ENCODE assay signal across 26 cellular contexts in genomic region chr15:62462268-62462667, GRCh38.
A peak's percentile ranks its signal among the peaks of the same experiment; 100 is the strongest.
DNase-seq lines count a peak whose midpoint lies in the region; ATAC-seq, FAIRE-seq and TF ChIP-seq lines count a peak whose summit lies in the region.
"Had no signal": no experiment of that assay in that cellular context is flagged by ENCODE, and none has a peak within 500 bp of the region (broad histone marks: within the 10 kb centered on the region; RNA-seq: fewer than 3 reads in every experiment).

No MANE protein-coding gene starts in this region.

- peaks cover 0 to 17% of the 10 kb centered on the region in 2 donors for H3K4me1 ChIP-seq in right atrium auricular region
- H3K4me1 ChIP-seq in heart right ventricle = peaks cover 0 to 56% (median 36%) of the 10 kb centered on the region in 9 donors
- peaks cover 26% of the 10 kb centered on the region for H3K4me1 ChIP-seq in psoas muscle
- peaks cover 0 to 4% of the 10 kb centered on the region in 2 donors for H3K4me1 ChIP-seq in uterus
- H3K4me1 ChIP-seq: colonic mucosa, pancreas had no signal

- no peak for DNase-seq in Right ventricle myocardium inferior (ENCODE audit: missing footprints)
- DNase-seq in right atrium auricular region (ENCODE audit: low spot score) = no peak
- DNase-seq in heart right ventricle = peak in 1 of 2 donors; percentile 33
- DNase-seq in psoas muscle = peak in 1 of 2 donors; percentile 70
- peak in 1 of 2 donors; percentile 42 for DNase-seq in uterus
- no peak for DNase-seq in HTR-8/SVneo (ENCODE audit: insufficient read length, low spot score)
- no peak for DNase-seq in HPDE6-E6E7 (ENCODE audit: extremely low spot score)
- no peak for DNase-seq in coronary artery (ENCODE audit: low spot score)
- DNase-seq: 8988T; activated CD4-positive, alpha-beta memory T cell treated with anti-CD3 and anti-CD28 coated beads, Interleukin-2, amount 10 ng/mL, durations not matched to agents 7 days and 5 days; activated CD4-positive, CD25-positive, alpha-beta regulatory T cell; activated gamma-delta T cell; colonic mucosa; endodermal cell; H9; kidney glomerular epithelial cell; naive thymus-derived CD8-positive, alpha-beta T cell; NCI-H187 treated with DMSO at 0.1 percent for 48 hours; NCI-H2227 treated with DMSO at 0.1 percent for 48 hours; NCI-H748 treated with DMSO at 0.1 percent for 48 hours; pancreas; stimulated activated CD4-positive, alpha-beta T cell treated with anti-CD3 and anti-CD28 coated beads, Interleukin-2, amount 100 ng/mL, for 24 hours; SW 1271; thyroid gland had no signal

- no peak for FAIRE-seq in HTR-8/SVneo (lab: Jason Lieb, UNC)
- FAIRE-seq: pancreas had no signal

- no peak for TF ChIP-seq CTCF in right atrium auricular region (IDR thresholded peaks at IDR 0.05)
- TF ChIP-seq CTCF in heart right ventricle (IDR thresholded peaks at IDR 0.05) = no peak
- no peak for TF ChIP-seq CTCF in psoas muscle (IDR thresholded peaks at IDR 0.05)
- TF ChIP-seq CTCF in uterus (IDR thresholded peaks at IDR 0.05) = no peak
- no peak for TF ChIP-seq CTCF in coronary artery (IDR thresholded peaks at IDR 0.05)

- peak; percentile 38 for ATAC-seq in Right ventricle myocardium inferior
- peak in 5 of 8 donors; percentile 23 to 61 (median 43) for ATAC-seq in heart right ventricle
- peak in 2 of 4 donors; percentile 27 to 44 for ATAC-seq in psoas muscle
- ATAC-seq: naive thymus-derived CD8-positive, alpha-beta T cell; stimulated activated memory B cell treated with anti-CD40 and anti-IgM and Interleukin-4, amounts not matched to agents 10 μg/mL and 1 μg/mL and 100 μg/mL, for 72 hours had no signal

- H3K27ac ChIP-seq in right atrium auricular region (no peak overlapping the region), heart right ventricle (peak overlapping the region in 6 of 10 donors; percentile 34 to 59 (median 52)), psoas muscle (peak overlapping the region; percentile 23), uterus (peak overlapping the region; percentile 29 to 66), coronary artery (peak overlapping the region in 1 of 2 donors; percentile 57)
- H3K27ac ChIP-seq: colonic mucosa, pancreas, RWPE1, thyroid gland had no signal

- H3K27me3 ChIP-seq in right atrium auricular region (no peaks in the 10 kb centered on the region), heart right ventricle (no peaks in the 10 kb centered on the region), psoas muscle (ENCODE audit: insufficient read depth in 3 of 3, low read length in 2 of 3) (no peaks in the 10 kb centered on the region), uterus (no peaks in the 10 kb centered on the region)
- H3K27me3 ChIP-seq: colonic mucosa, pancreas, thyroid gland had no signal

- TF ChIP-seq POLR2A in uterus (IDR thresholded peaks at IDR 0.05) = no peak

- H3K4me3 ChIP-seq in right atrium auricular region (no peak overlapping the region), heart right ventricle (no peak overlapping the region), psoas muscle (no peak overlapping the region), uterus (no peak overlapping the region), coronary artery (no peak overlapping the region)
- H3K4me3 ChIP-seq: colonic mucosa, pancreas, thyroid gland had no signal

- intact Hi-C loops in Right ventricle myocardium inferior (cut with DNase I) = no loop called here
- intact Hi-C loops in heart right ventricle (cut with DNase I) = loop anchor here in 1 of 10 donors (10.0 kb wide), 1 partner anchor 183 kb away; no protein-coding TSS in a partner anchor
- intact Hi-C loops in psoas muscle (cut with DNase I) = no loop called here
- intact Hi-C loops in uterus (cut with DNase I; ENCODE audit: low total_unique reads) = no loop called here

- no peaks in the 10 kb centered on the region for H3K9me3 ChIP-seq in right atrium auricular region
- no peaks in the 10 kb centered on the region for H3K9me3 ChIP-seq in heart right ventricle
- H3K9me3 ChIP-seq in psoas muscle = no peaks in the 10 kb centered on the region
- H3K9me3 ChIP-seq in uterus = no peaks in the 10 kb centered on the region
- H3K9me3 ChIP-seq: colonic mucosa, pancreas, thyroid gland had no signal

- no peaks in the 10 kb centered on the region for H3K36me3 ChIP-seq in right atrium auricular region
- H3K36me3 ChIP-seq in heart right ventricle = no peaks in the 10 kb centered on the region
- H3K36me3 ChIP-seq in psoas muscle (ENCODE audit: insufficient read depth in 1 of 2, low read depth in 1 of 2) = no peaks in the 10 kb centered on the region
- H3K36me3 ChIP-seq in uterus = no peaks in the 10 kb centered on the region
- H3K36me3 ChIP-seq: colonic mucosa, pancreas, thyroid gland had no signal

- WGBS in heart right ventricle, 2 donors = 9 to 12% methylated on average over 1 of the region's 1 CpG
- 6 to 25% (median 18%) methylated on average over 1 of the region's 1 CpG for WGBS in psoas muscle, 3 donors

Comparison
In these comparisons a context has a peak if more than half of its experiments do, and no peak if none do; other contexts are left out.
1. H3K27ac ChIP-seq: peak in heart right ventricle (6 of 10), psoas muscle (single experiment) and uterus (2 of 2); none in right atrium auricular region (0 of 2).